ENCODE assay signal across 1 cellular context in the genomic region with DNA sequence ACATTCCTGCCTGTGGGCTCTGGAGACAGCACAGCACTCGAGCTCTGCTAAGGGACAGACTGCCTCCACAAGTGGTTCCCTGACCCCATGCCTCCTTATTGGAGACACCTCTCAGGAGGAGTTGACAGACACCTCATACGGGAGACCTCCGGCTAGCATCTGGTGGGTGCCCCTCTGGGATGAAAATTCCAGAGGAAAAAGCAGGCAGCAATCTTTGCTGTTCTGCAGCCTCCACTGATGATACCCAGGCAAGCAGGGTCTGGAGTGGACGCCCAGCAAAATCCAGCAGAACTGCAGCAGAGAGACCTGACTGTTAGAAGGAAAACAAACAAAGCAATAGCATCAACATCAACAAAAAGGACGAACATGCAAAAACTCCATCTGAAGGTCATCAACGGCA.
TF ChIP-seq lines count a peak whose summit lies in the region.

No MANE protein-coding gene starts in this region.

TF ChIP-seq in IMR-90, 13 proteins besides CTCF, POLR2A, EP300 and RAD21:
- TF ChIP-seq RFX5 (IDR thresholded peaks at IDR 0.05; ENCODE audit: low read depth, low read length) (no peak), CEBPB (IDR thresholded peaks at IDR 0.05; ENCODE audit: low read depth, low read length) (no peak), SMC3 (IDR thresholded peaks at IDR 0.05; ENCODE audit: low read depth, low read length) (no peak), NFE2L2 (IDR thresholded peaks at IDR 0.05; ENCODE audit: low read depth, low read length) (no peak), RCOR1 (IDR thresholded peaks at IDR 0.05; ENCODE audit: insufficient replicate concordance, low read length) (no peak), CHD1 (IDR thresholded peaks at IDR 0.05; ENCODE audit: low read depth, low read length) (no peak), MAZ (IDR thresholded peaks at IDR 0.05; ENCODE audit: borderline replicate concordance, low read depth, low read length) (no peak), FOS (IDR thresholded peaks at IDR 0.05; ENCODE audit: low read depth, low read length) (no peak), MXI1 (IDR thresholded peaks at IDR 0.05; ENCODE audit: borderline replicate concordance, low read depth, low read length) (no peak), USF2 (IDR thresholded peaks at IDR 0.05; ENCODE audit: low read depth, low read length) (no peak), BHLHE40 (IDR thresholded peaks at IDR 0.05; ENCODE audit: low read depth, low read length) (no peak), MAFK (IDR thresholded peaks at IDR 0.05; ENCODE audit: low read depth, low read length) (no peak)
- TF ChIP-seq, protein P1, sequence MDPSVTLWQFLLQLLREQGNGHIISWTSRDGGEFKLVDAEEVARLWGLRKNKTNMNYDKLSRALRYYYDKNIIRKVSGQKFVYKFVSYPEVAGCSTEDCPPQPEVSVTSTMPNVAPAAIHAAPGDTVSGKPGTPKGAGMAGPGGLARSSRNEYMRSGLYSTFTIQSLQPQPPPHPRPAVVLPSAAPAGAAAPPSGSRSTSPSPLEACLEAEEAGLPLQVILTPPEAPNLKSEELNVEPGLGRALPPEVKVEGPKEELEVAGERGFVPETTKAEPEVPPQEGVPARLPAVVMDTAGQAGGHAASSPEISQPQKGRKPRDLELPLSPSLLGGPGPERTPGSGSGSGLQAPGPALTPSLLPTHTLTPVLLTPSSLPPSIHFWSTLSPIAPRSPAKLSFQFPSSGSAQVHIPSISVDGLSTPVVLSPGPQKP (IDR thresholded peaks at IDR 0.05; ENCODE audit: borderline replicate concordance, low read depth, low read length): no peak
